Comparison of ENCODE assay signal across 16 cellular contexts in genomic region chr3:148173836-148174235, GRCh38.
A peak's percentile ranks its signal among the peaks of the same experiment; 100 is the strongest.
DNase-seq lines count a peak whose midpoint lies in the region; ATAC-seq, FAIRE-seq and TF ChIP-seq lines count a peak whose summit lies in the region.
"Had no signal": no experiment of that assay in that cellular context is flagged by ENCODE, and none has a peak within 500 bp of the region (broad histone marks: within the 10 kb centered on the region; RNA-seq: fewer than 3 reads in every experiment).

No MANE protein-coding gene starts in this region.

- no peak overlapping the region for H3K4ac ChIP-seq in H1 (replicated peaks; ENCODE audit: insufficient read length, low read depth, low read length)

- H3F3A ChIP-seq in SK-N-SH (replicated peaks; ENCODE audit: insufficient read depth) (no peaks in the 10 kb centered on the region), GM23338 (replicated peaks; ENCODE audit: low read depth) (no peaks in the 10 kb centered on the region)

- no peak overlapping the region for H3K56ac ChIP-seq in H1 (replicated peaks; ENCODE audit: insufficient read length, low read depth, low read length)

- no peak for TF ChIP-seq CTCF in KMS-11 (conservative IDR thresholded peaks at IDR 0.05; ENCODE audit: low read depth, low read length)
- no peak for TF ChIP-seq CTCF in H1 (IDR thresholded peaks at IDR 0.05; ENCODE audit: control extremely low read depth in 1 of 3, insufficient read depth in 1 of 3, low read depth in 1 of 3, low read length in 3 of 3)
- no peak for TF ChIP-seq CTCF in SK-N-SH (IDR thresholded peaks at IDR 0.05)
- no peak for TF ChIP-seq CTCF in GM23338 (conservative IDR thresholded peaks at IDR 0.05; ENCODE audit: low read depth in 2 of 2)

- no peaks in the 10 kb centered on the region for H3K27me3 Mint-ChIP-seq in GM23338 (ENCODE audit: insufficient read depth, low read depth, poor library complexity)
- H3K27me3 Mint-ChIP-seq: stimulated activated naive CD8-positive, alpha-beta T cell treated with anti-CD3 and anti-CD28 coated beads, Interleukin-15, Interleukin-2, amounts not matched to agents 100 ng/mL and 50 ng/mL, for 24 hours had no signal

- no peaks in the 10 kb centered on the region for H3K79me2 ChIP-seq in KMS-11 (ENCODE audit: insufficient read depth, low read depth)
- H3K79me2 ChIP-seq in H1 (ENCODE audit: control insufficient read depth in 1 of 2, insufficient read depth in 2 of 2, low read length in 2 of 2), result no peaks in the 10 kb centered on the region
- no peaks in the 10 kb centered on the region for H3K79me2 ChIP-seq in SK-N-SH (ENCODE audit: insufficient read depth)
- no peaks in the 10 kb centered on the region for H3K79me2 ChIP-seq in GM23338 (replicated peaks; ENCODE audit: insufficient read depth)

- H3K27me3 ChIP-seq in KMS-11 (ENCODE audit: insufficient read depth, low read depth), result no peaks in the 10 kb centered on the region
- no peaks in the 10 kb centered on the region for H3K27me3 ChIP-seq in H1 (replicated peaks in 1 of 4; ENCODE audit: control insufficient read depth in 3 of 4, extremely low read depth in 1 of 4, insufficient read depth in 3 of 4, low read length in 3 of 4)
- no peaks in the 10 kb centered on the region for H3K27me3 ChIP-seq in SK-N-SH (ENCODE audit: insufficient read depth)
- H3K27me3 ChIP-seq in GM23338 (ENCODE audit: insufficient read depth), result no peaks in the 10 kb centered on the region
- H3K27me3 ChIP-seq: BE2C, pancreas, SJCRH30 had no signal

- H3K18ac ChIP-seq in H1 (ENCODE audit: extremely low read depth, low read length), result no peak overlapping the region

- H3K27ac Mint-ChIP-seq in GM23338, result no peak overlapping the region
- H3K27ac Mint-ChIP-seq: stimulated activated naive CD8-positive, alpha-beta T cell treated with anti-CD3 and anti-CD28 coated beads, Interleukin-15, Interleukin-2, amounts not matched to agents 100 ng/mL and 50 ng/mL, for 24 hours had no signal

- H2AFZ ChIP-seq in KMS-11 (ENCODE audit: low read depth), result no peak overlapping the region
- H2AFZ ChIP-seq in H1 (ENCODE audit: low read length), result 0 out of 2 replicates have a peak overlapping the region, but pooled peaks have one; percentile 51
- no peak overlapping the region for H2AFZ ChIP-seq in SK-N-SH (ENCODE audit: low read depth)
- H2AFZ ChIP-seq in GM23338, result no peak overlapping the region

- POLR2A ChIA-PET in H1 (lab: Charles Lee; ENCODE audit: partially characterized antibody) (no interaction called here), SK-N-SH (lab: Yijun Ruan, JAX) (no interaction called here)

- H3K4me2 ChIP-seq in KMS-11 (peak overlapping the region; percentile 37; the same call in 1 of the 2 replicates), H1 (ENCODE audit: insufficient read depth in 1 of 2, low read depth in 2 of 2, low read length in 2 of 2) (no peak overlapping the region), SK-N-SH (no peak overlapping the region), GM23338 (no peak overlapping the region)

- H3K9me3 Mint-ChIP-seq in GM23338, result peaks cover 3% of the 10 kb centered on the region; the same call in 1 of the 3 replicates
- H3K9me3 Mint-ChIP-seq: stimulated activated naive CD8-positive, alpha-beta T cell treated with anti-CD3 and anti-CD28 coated beads, Interleukin-15, Interleukin-2, amounts not matched to agents 100 ng/mL and 50 ng/mL, for 24 hours had no signal

- no peak overlapping the region for H3K23ac ChIP-seq in H1 (ENCODE audit: insufficient read length)

- no peaks in the 10 kb centered on the region for H3K23me2 ChIP-seq in H1 (ENCODE audit: low read depth, low read length)

- no peaks in the 10 kb centered on the region for H3K36me3 Mint-ChIP-seq in GM23338 (ENCODE audit: low read depth)

- H3K14ac ChIP-seq in H1 (ENCODE audit: insufficient read length), result no peak overlapping the region

- no peak overlapping the region for H4K91ac ChIP-seq in H1 (replicated peaks; ENCODE audit: insufficient read length, low read length)

- H2BK5ac ChIP-seq in H1 (ENCODE audit: low read depth, low read length), result no peak overlapping the region

- H3K9me3 ChIP-seq in H1 (ENCODE audit: insufficient read depth in 2 of 2, low read depth in 1 of 2, low read length in 1 of 2), result no peaks in the 10 kb centered on the region
- no peaks in the 10 kb centered on the region for H3K9me3 ChIP-seq in SK-N-SH
- H3K9me3 ChIP-seq: BE2C, pancreas, SJCRH30 had no signal

- no peaks in the 10 kb centered on the region for H3K36me3 ChIP-seq in KMS-11 (ENCODE audit: insufficient read depth)
- H3K36me3 ChIP-seq in H1 (ENCODE audit: control insufficient read depth in 2 of 4, insufficient read depth in 4 of 4, low read length in 3 of 4), result no peaks in the 10 kb centered on the region
- H3K36me3 ChIP-seq in SK-N-SH (replicated peaks in 1 of 2; ENCODE audit: control insufficient read depth in 1 of 2, insufficient read depth in 2 of 2, low read length in 1 of 2), result no peaks in the 10 kb centered on the region
- H3K36me3 ChIP-seq in GM23338 (ENCODE audit: insufficient read depth), result no peaks in the 10 kb centered on the region
- H3K36me3 ChIP-seq: BE2C, pancreas, SJCRH30 had no signal

- H3K4me1 Mint-ChIP-seq in GM23338, result peaks cover 3% of the 10 kb centered on the region; the same call in 2 of the 3 replicates

- TF ChIP-seq EP300 in H1 (IDR thresholded peaks at IDR 0.05; ENCODE audit: borderline replicate concordance in 1 of 2, low read depth in 2 of 2, low read length in 2 of 2) (no peak), SK-N-SH (IDR thresholded peaks at IDR 0.05; ENCODE audit: borderline replicate concordance in 1 of 2, low read depth in 1 of 2, low read length in 1 of 2) (no peak)

- no peak for TF ChIP-seq POLR2A in H1 (IDR thresholded peaks at IDR 0.05; ENCODE audit: control extremely low read depth in 1 of 2, low read depth in 2 of 2, low read length in 2 of 2)

- 93% methylated on average over 4 of the region's 4 CpGs; no CpG with 5 or more reads in 1 of the 2 experiments for WGBS in H1 (ENCODE audit: extremely low coverage in 1 of 2, insufficient coverage in 1 of 2, insufficient read length in 1 of 2, insufficient replicate concordance in 2 of 2, low coverage in 1 of 2, low lambda C conversion rate in 2 of 2, missing lambda C conversion rate in 1 of 2), 2 experiments
- 56% methylated on average over 4 of the region's 4 CpGs for WGBS in SK-N-SH (ENCODE audit: low lambda C conversion rate)

- H4K20me1 ChIP-seq in KMS-11 (ENCODE audit: insufficient read depth) (no peaks in the 10 kb centered on the region), H1 (replicated peaks in 1 of 2; ENCODE audit: control insufficient read depth in 1 of 2, insufficient read depth in 2 of 2, low read length in 2 of 2) (no peaks in the 10 kb centered on the region), SK-N-SH (ENCODE audit: insufficient read depth) (no peaks in the 10 kb centered on the region), GM23338 (replicated peaks; ENCODE audit: insufficient read depth) (no peaks in the 10 kb centered on the region)

- DNase-seq in H1 (ENCODE audit: low read depth in 1 of 2, low spot score in 2 of 2) (no peak), skeletal muscle cell (ENCODE audit: low read depth) (peak; percentile 43), NCI-H187 treated with DMSO at 0.1 percent for 48 hours (lab: John Stamatoyannopoulos, UW) (no peak), hepatic stellate cell (ENCODE audit: low spot score) (no peak), SK-N-SH (no peak), GM23338 (ENCODE audit: low spot score) (no peak)
- DNase-seq: activated CD4-positive, alpha-beta T cell treated with anti-CD3 and anti-CD28 coated beads, Interleukin-2, amount 50 U/mL, for 1 hour; activated T-cell treated with anti-CD3 and anti-CD28 coated beads, Interleukin-2, amount 50 U/mL, for 4 hours; BE2C; NCI-H1048; pancreas; SJCRH30 had no signal

- no peak overlapping the region for H4K8ac ChIP-seq in H1 (ENCODE audit: extremely low read depth, insufficient read depth, low read length)

- no peak for TF ChIP-seq RAD21 in H1 (IDR thresholded peaks at IDR 0.05 in 1 of 2, conservative IDR thresholded peaks at IDR 0.05 in 1 of 2; ENCODE audit: low read depth in 2 of 2, low read length in 2 of 2)
- TF ChIP-seq RAD21 in SK-N-SH (IDR thresholded peaks at IDR 0.05; ENCODE audit: low read length), result no peak

- H3K4me3 ChIP-seq in KMS-11 (IDR thresholded peaks at IDR 0.05; ENCODE audit: insufficient read depth, low read depth, low read length), result no peak overlapping the region
- H3K4me3 ChIP-seq in H1 (ENCODE audit: extremely low read depth in 1 of 4, insufficient read depth in 2 of 4, low read depth in 3 of 4, low read length in 4 of 4), result no peak overlapping the region
- H3K4me3 ChIP-seq in skeletal muscle cell (ENCODE audit: low read depth, low read length), result no peak overlapping the region
- no peak overlapping the region for H3K4me3 ChIP-seq in SK-N-SH (ENCODE audit: low read depth in 2 of 2, low read length in 1 of 2)
- no peak overlapping the region for H3K4me3 ChIP-seq in GM23338
- H3K4me3 ChIP-seq: pancreas, SJCRH30 had no signal

- FAIRE-seq in H1 (lab: Jason Lieb, UNC), result no peak
- FAIRE-seq: keratinocyte, pancreas had no signal

- no peak overlapping the region for H2BK120ac ChIP-seq in H1 (replicated peaks; ENCODE audit: low read depth, low read length)

- peak; percentile 64 for ATAC-seq in GM18909 (IDR thresholded peaks at IDR 0.05; ENCODE audit: poor library complexity, unreplicated experiment)
- no peak for ATAC-seq in GM23338
- ATAC-seq: activated T-cell treated with anti-CD3 and anti-CD28 coated beads, Interleukin-2, amount 50 U/mL, for 4 hours; pancreas had no signal

- no peak overlapping the region for H2AK5ac ChIP-seq in H1 (ENCODE audit: low read depth, low read length)

- H3K4me1 ChIP-seq in KMS-11 (ENCODE audit: low read depth, poor library complexity, severe bottlenecking) (peaks cover 19% of the 10 kb centered on the region), H1 (replicated peaks in 1 of 4; ENCODE audit: control insufficient read depth in 3 of 4, insufficient read depth in 4 of 4, low read length in 3 of 4) (no peaks in the 10 kb centered on the region), SK-N-SH (ENCODE audit: control insufficient read depth in 1 of 2, insufficient read depth in 2 of 2, low read depth in 1 of 2, low read length in 1 of 2) (no peaks in the 10 kb centered on the region; a peak in 1 of 4 replicates), GM23338 (ENCODE audit: insufficient read depth) (no peaks in the 10 kb centered on the region)
- H3K4me1 ChIP-seq: pancreas had no signal

- H3K79me1 ChIP-seq in H1 (ENCODE audit: low read depth, low read length), result no peaks in the 10 kb centered on the region

- CTCF ChIA-PET in H1 (lab: Charles Lee; ENCODE audit: partially characterized antibody), result no interaction called here
- CTCF ChIA-PET in SK-N-SH (lab: Yijun Ruan, JAX), result interaction anchor here (0.7 kb wide), 1 partner anchor 11 kb away, joined by 5 read pairs; no protein-coding TSS in a partner anchor

- H3K9ac ChIP-seq in KMS-11 (no peak overlapping the region), H1 (replicated peaks in 1 of 4; ENCODE audit: extremely low read depth in 1 of 4, low read depth in 3 of 4, low read length in 3 of 4) (no peak overlapping the region), SK-N-SH (no peak overlapping the region)

- no peak overlapping the region for H4K5ac ChIP-seq in H1 (ENCODE audit: insufficient read length, low read depth, low read length)

- H2BK20ac ChIP-seq in H1 (ENCODE audit: low read length), result no peak overlapping the region

- no peak overlapping the region for H3K4me3 Mint-ChIP-seq in GM23338
- H3K4me3 Mint-ChIP-seq: activated T-cell treated with anti-CD3 and anti-CD28 coated beads, Interleukin-2, amount 50 U/mL, for 4 hours; stimulated activated naive CD8-positive, alpha-beta T cell treated with anti-CD3 and anti-CD28 coated beads, Interleukin-15, Interleukin-2, amounts not matched to agents 100 ng/mL and 50 ng/mL, for 24 hours had no signal

- no peak overlapping the region for H2BK12ac ChIP-seq in H1 (ENCODE audit: low read depth, low read length)

- H3K9me2 ChIP-seq in SK-N-SH (no peaks in the 10 kb centered on the region), GM23338 (ENCODE audit: insufficient read depth) (no peaks in the 10 kb centered on the region)

- H2BK15ac ChIP-seq in H1 (ENCODE audit: low read length), result no peak overlapping the region

- H3K27ac ChIP-seq in KMS-11, result no peak overlapping the region
- no peak overlapping the region for H3K27ac ChIP-seq in H1 (ENCODE audit: low read depth, low read length)
- H3K27ac ChIP-seq in SK-N-SH (ENCODE audit: low read depth in 2 of 2, low read length in 1 of 2), result no peak overlapping the region
- no peak overlapping the region for H3K27ac ChIP-seq in GM23338 (ENCODE audit: low read depth)
- H3K27ac ChIP-seq: pancreas, SJCRH30 had no signal
